8 cellular contexts compared by ENCODE assay signal in the genomic region with DNA sequence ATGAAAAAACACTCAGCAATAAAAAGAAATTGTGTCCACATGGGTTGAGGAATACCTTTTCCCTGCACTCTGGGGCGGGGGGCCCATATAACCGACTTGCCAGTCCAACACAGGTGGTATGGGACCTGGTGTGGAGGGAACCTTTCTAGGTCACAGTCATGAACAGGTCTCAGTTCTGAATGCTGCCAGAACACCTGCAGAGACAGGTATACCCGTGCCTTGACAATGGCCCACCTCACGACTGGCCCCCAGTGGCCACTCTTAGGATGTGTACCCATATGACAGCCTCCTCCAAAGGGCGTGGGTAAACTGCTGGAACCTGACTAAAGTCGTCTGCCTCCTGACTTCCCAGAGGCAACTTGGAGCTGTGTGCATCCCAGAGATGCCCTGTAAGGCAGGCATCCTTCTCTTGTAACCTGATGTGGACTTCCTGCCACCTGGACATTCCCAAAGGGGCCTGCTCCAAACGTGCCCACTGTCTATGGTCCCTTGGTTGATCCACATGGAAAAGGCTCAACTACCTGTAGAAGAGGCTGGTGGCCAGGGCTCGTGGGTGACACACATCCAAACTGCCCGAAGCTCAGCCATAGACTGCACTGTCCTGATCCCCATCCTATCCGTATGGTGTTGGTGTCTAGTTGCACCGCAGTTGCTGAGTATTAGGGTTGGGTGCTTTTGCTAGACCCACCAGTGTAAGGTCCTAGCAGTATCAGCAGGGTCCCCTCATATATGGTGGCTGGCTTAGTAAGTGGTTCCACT.
DNase-seq lines count a peak whose midpoint lies in the region; ATAC-seq and TF ChIP-seq lines count a peak whose summit lies in the region.

No MANE protein-coding gene starts in this region.

- no peak for TF ChIP-seq EP300 in Ishikawa (IDR thresholded peaks at IDR 0.05; ENCODE audit: borderline replicate concordance)

- DNase-seq in COR-L47 (lab: John Stamatoyannopoulos, UW): peak; percentile 76
- DNase-seq in activated T-cell treated with anti-CD3 and anti-CD28 coated beads, Interleukin-2, amount 50 U/mL, for 1 hour: peak; percentile 35
- peak; percentile 11 for DNase-seq in natural killer cell
- DNase-seq in MV-4-11 (lab: John Stamatoyannopoulos, UW): no peak
- DNase-seq in GOT3 (lab: John Stamatoyannopoulos, UW): no peak
- no peak for DNase-seq in amniotic stem cell (lab: John Stamatoyannopoulos, UW)

- intact Hi-C loops in natural killer cell (cut with micrococcal nuclease): no loop called here

- H3K36me3 Mint-ChIP-seq in natural killer cell: no peaks in the 10 kb centered on the region

- TF ChIP-seq RAD21 in Ishikawa (IDR thresholded peaks at IDR 0.05; ENCODE audit: low read depth): peak; percentile 35; the same call in 1 of the 2 replicates

- no peak for ATAC-seq in natural killer cell
- ATAC-seq in HG03175 (IDR thresholded peaks at IDR 0.05; ENCODE audit: unreplicated experiment): no peak

- TF ChIP-seq CTCF in natural killer cell (IDR thresholded peaks at IDR 0.05): no peak

- no peaks in the 10 kb centered on the region for H3K9me3 Mint-ChIP-seq in natural killer cell

- H3K4me1 Mint-ChIP-seq in natural killer cell: no peaks in the 10 kb centered on the region

- no peak overlapping the region for H3K27ac Mint-ChIP-seq in natural killer cell

- no peak overlapping the region for H3K4me3 Mint-ChIP-seq in natural killer cell

- H3K27me3 Mint-ChIP-seq in natural killer cell (ENCODE audit: low read depth in 2 of 2): peaks cover 13 to 39% of the 10 kb centered on the region in 2 donors

TF ChIP-seq in Ishikawa, 13 proteins besides CTCF, POLR2A, EP300 and RAD21:
- TF ChIP-seq TCF12 (IDR thresholded peaks at IDR 0.05; ENCODE audit: low read depth): no peak
- TF ChIP-seq TAF1 (IDR thresholded peaks at IDR 0.05; ENCODE audit: low read depth): no peak
- TF ChIP-seq CREB1 (IDR thresholded peaks at IDR 0.05; ENCODE audit: low read depth): no peak
- TF ChIP-seq FOXM1 (IDR thresholded peaks at IDR 0.05; ENCODE audit: borderline replicate concordance, low read depth): no peak
TF ChIP-seq in Ishikawa: peak in this region for 0.

Comparison
In these comparisons a context has a peak if more than half of its experiments do, and no peak if none do; other contexts are left out.
1. DNase-seq: peak in COR-L47 (single experiment), activated T-cell treated with anti-CD3 and anti-CD28 coated beads, Interleukin-2, amount 50 U/mL, for 1 hour (single experiment) and natural killer cell (single experiment); none in MV-4-11 (single experiment), GOT3 (single experiment) and amniotic stem cell (single experiment).